ENCODE assay signal across 31 cellular contexts in genomic region chr12:54948171-54948570, GRCh38. TPM values are rescaled to one million over a fixed set of nuclear protein-coding genes. Genes with fewer than 3 reads are reported as not detected.
DNase-seq lines count a peak whose midpoint lies in the region; ATAC-seq, FAIRE-seq and TF ChIP-seq lines count a peak whose summit lies in the region.
"Had no signal": no experiment of that assay in that cellular context is flagged by ENCODE, and none has a peak within 500 bp of the region (broad histone marks: within the 10 kb centered on the region; RNA-seq: fewer than 3 reads in every experiment).

No MANE protein-coding gene starts in this region.

- TF ChIP-seq POLR2A in prostate gland (IDR thresholded peaks at IDR 0.05): no peak
- no peak for TF ChIP-seq POLR2A in GM12892 (IDR thresholded peaks at IDR 0.05; ENCODE audit: low read depth, low read length)

- H3K27me3 ChIP-seq in GM23338 (ENCODE audit: insufficient read depth) (no peaks in the 10 kb centered on the region), prostate gland (replicated peaks; ENCODE audit: insufficient read depth) (no peaks in the 10 kb centered on the region)
- H3K27me3 ChIP-seq: BE2C, cardiac muscle cell, transverse colon had no signal

- H3K36me3 ChIP-seq in GM23338 (ENCODE audit: insufficient read depth) (no peaks in the 10 kb centered on the region; the same call in 1 of the 2 replicates), prostate gland (no peaks in the 10 kb centered on the region)
- H3K36me3 ChIP-seq: BE2C, cardiac muscle cell, transverse colon had no signal

- peak overlapping the region; percentile 25 for H3K27ac Mint-ChIP-seq in activated naive CD4-positive, alpha-beta T cell treated with anti-CD3 and anti-CD28 coated beads for 36 hours
- no peak overlapping the region; the same call in 1 of the 2 replicates for H3K27ac Mint-ChIP-seq in GM23338
- H3K27ac Mint-ChIP-seq in activated naive CD8-positive, alpha-beta T cell treated with anti-CD3 and anti-CD28 coated beads, Interleukin-2, amount 50 U/mL, for 24 hours: peak overlapping the region; percentile 80
- H3K27ac Mint-ChIP-seq: WTC11 had no signal

- H3K4me3 Mint-ChIP-seq in activated naive CD4-positive, alpha-beta T cell treated with anti-CD3 and anti-CD28 coated beads for 36 hours: no peak overlapping the region
- no peak overlapping the region for H3K4me3 Mint-ChIP-seq in GM23338
- no peak overlapping the region for H3K4me3 Mint-ChIP-seq in activated naive CD8-positive, alpha-beta T cell treated with anti-CD3 and anti-CD28 coated beads, Interleukin-2, amount 50 U/mL, for 24 hours
- H3K4me3 Mint-ChIP-seq: naive B cell, WTC11 had no signal

- no peak overlapping the region for H3K4me3 ChIP-seq in GM23338
- peak overlapping the region in 1 of 2 donors; percentile 18 for H3K4me3 ChIP-seq in prostate gland
- H3K4me3 ChIP-seq: cardiac muscle cell, coronary artery, transverse colon had no signal

- peaks cover 10% of the 10 kb centered on the region for H3K9me3 Mint-ChIP-seq in activated naive CD4-positive, alpha-beta T cell treated with anti-CD3 and anti-CD28 coated beads for 36 hours
- H3K9me3 Mint-ChIP-seq in GM23338: peaks cover 2% of the 10 kb centered on the region; the same call in 1 of the 3 replicates
- H3K9me3 Mint-ChIP-seq in activated naive CD8-positive, alpha-beta T cell treated with anti-CD3 and anti-CD28 coated beads, Interleukin-2, amount 50 U/mL, for 24 hours: peaks cover 22% of the 10 kb centered on the region

- no peak for FAIRE-seq in GM12892 (lab: Jason Lieb, UNC)

- H3K36me3 Mint-ChIP-seq in activated naive CD4-positive, alpha-beta T cell treated with anti-CD3 and anti-CD28 coated beads for 36 hours (ENCODE audit: low read depth): peaks cover 37% of the 10 kb centered on the region
- no peaks in the 10 kb centered on the region for H3K36me3 Mint-ChIP-seq in GM23338 (ENCODE audit: low read depth)
- peaks cover 55% of the 10 kb centered on the region for H3K36me3 Mint-ChIP-seq in activated naive CD8-positive, alpha-beta T cell treated with anti-CD3 and anti-CD28 coated beads, Interleukin-2, amount 50 U/mL, for 24 hours (ENCODE audit: low read depth)

- H3K79me2 ChIP-seq in GM23338 (replicated peaks; ENCODE audit: insufficient read depth): no peaks in the 10 kb centered on the region

- 0 out of 2 replicates have a peak overlapping the region, but pooled peaks have one; percentile 26 for H3K4me2 ChIP-seq in GM23338

- peak overlapping the region; percentile 69 for H2AFZ ChIP-seq in GM23338

- intact Hi-C loops in activated naive CD4-positive, alpha-beta T cell treated with anti-CD3 and anti-CD28 coated beads for 36 hours (cut with micrococcal nuclease): no loop called here
- intact Hi-C loops in prostate gland (cut with DNase I): no loop called here

- H4K20me1 ChIP-seq in GM23338 (replicated peaks; ENCODE audit: insufficient read depth): no peaks in the 10 kb centered on the region

- CTCF ChIA-PET in activated naive CD4-positive, alpha-beta T cell treated with anti-CD3 and anti-CD28 coated beads for 36 hours (lab: Charles Lee): no interaction called here

- DNase-seq in activated naive CD4-positive, alpha-beta T cell treated with anti-CD3 and anti-CD28 coated beads for 36 hours: no peak
- DNase-seq in activated naive CD4-positive, alpha-beta T cell treated with Interleukin-2 at 50 U/mL for 16 hours: no peak
- DNase-seq in GM23338 (ENCODE audit: low spot score) (no peak), prostate gland (ENCODE audit: low spot score) (no peak), NCI-H345 (lab: John Stamatoyannopoulos, UW) (no peak), ureter (ENCODE audit: low spot score) (no peak), GM12892 (ENCODE audit: insufficient read length) (no peak)
- no peak for DNase-seq in activated naive CD8-positive, alpha-beta T cell treated with anti-CD3 and anti-CD28 coated beads, Interleukin-2, amount 50 U/mL, for 24 hours
- DNase-seq: activated CD4-positive, alpha-beta T cell treated with anti-CD3 and anti-CD28 coated beads, Interleukin-2, amount 50 U/mL, for 48 hours; aorta; BE2C; Caco-2; DMS79; effector memory CD4-positive, alpha-beta T cell; foreskin fibroblast; left cardiac atrium; naive B cell; NCI-H1105; NCI-H187 treated with DMSO at 0.1 percent for 48 hours; NCI-H526 treated with DMSO at 0.1 percent for 48 hours; SHP77 treated with DMSO at 0.1 percent for 48 hours; T1000; transverse colon had no signal

- no peaks in the 10 kb centered on the region for H3K27me3 Mint-ChIP-seq in activated naive CD4-positive, alpha-beta T cell treated with anti-CD3 and anti-CD28 coated beads for 36 hours (ENCODE audit: low read depth)
- H3K27me3 Mint-ChIP-seq in GM23338 (ENCODE audit: insufficient read depth, low read depth, poor library complexity): peaks cover 7% of the 10 kb centered on the region
- H3K27me3 Mint-ChIP-seq in activated naive CD8-positive, alpha-beta T cell treated with anti-CD3 and anti-CD28 coated beads, Interleukin-2, amount 50 U/mL, for 24 hours: no peaks in the 10 kb centered on the region
- H3K27me3 Mint-ChIP-seq: naive B cell had no signal

- H3K4me1 ChIP-seq in GM23338 (ENCODE audit: insufficient read depth) (peaks cover 5% of the 10 kb centered on the region; the same call in 1 of the 2 replicates), prostate gland (replicated peaks) (peaks cover 8% of the 10 kb centered on the region)
- H3K4me1 ChIP-seq: BE2C, Caco-2, transverse colon had no signal

- peaks cover 45% of the 10 kb centered on the region for H3K4me1 Mint-ChIP-seq in activated naive CD4-positive, alpha-beta T cell treated with anti-CD3 and anti-CD28 coated beads for 36 hours (ENCODE audit: low read depth)
- peaks cover 8% of the 10 kb centered on the region; the same call in 2 of the 3 replicates for H3K4me1 Mint-ChIP-seq in GM23338
- peaks cover 63% of the 10 kb centered on the region for H3K4me1 Mint-ChIP-seq in activated naive CD8-positive, alpha-beta T cell treated with anti-CD3 and anti-CD28 coated beads, Interleukin-2, amount 50 U/mL, for 24 hours
- H3K4me1 Mint-ChIP-seq: naive B cell had no signal

- H3F3A ChIP-seq in GM23338 (replicated peaks; ENCODE audit: low read depth): no peaks in the 10 kb centered on the region

- no peaks in the 10 kb centered on the region for H3K9me3 ChIP-seq in prostate gland
- H3K9me3 ChIP-seq: BE2C, Caco-2, transverse colon had no signal

- WGBS in prostate gland: 82% methylated on average over 1 of the region's 1 CpG

- H3K9me2 ChIP-seq in GM23338 (ENCODE audit: insufficient read depth): no peaks in the 10 kb centered on the region

- ATAC-seq in GM23338: no peak
- peak; percentile 63 for ATAC-seq in activated naive CD8-positive, alpha-beta T cell treated with anti-CD3 and anti-CD28 coated beads, Interleukin-2, amount 50 U/mL, for 24 hours
- ATAC-seq: esophagus mucosa, left cardiac atrium, Panc1, WTC11 had no signal

- H3K27ac ChIP-seq in GM23338 (ENCODE audit: low read depth) (no peak overlapping the region), prostate gland (peak overlapping the region; percentile 24 to 62)
- H3K27ac ChIP-seq: cardiac muscle cell, coronary artery, transverse colon had no signal

- TF ChIP-seq CTCF in GM23338 (conservative IDR thresholded peaks at IDR 0.05; ENCODE audit: low read depth in 2 of 2): no peak
- TF ChIP-seq CTCF in prostate gland (IDR thresholded peaks at IDR 0.05): no peak

TF ChIP-seq in GM23338, 12 proteins besides CTCF, POLR2A, EP300 and RAD21 (continues in another document):
- TF ChIP-seq NANOG (IDR thresholded peaks at IDR 0.05; ENCODE audit: borderline replicate concordance) (no peak), POLR2AphosphoS5 (IDR thresholded peaks at IDR 0.05; ENCODE audit: low read depth) (no peak), EZH2 (IDR thresholded peaks at IDR 0.05; ENCODE audit: low read depth, unreplicated experiment) (no peak), JUNB (IDR thresholded peaks at IDR 0.05; ENCODE audit: unreplicated experiment) (no peak), EZH2phosphoT487 (IDR thresholded peaks at IDR 0.05; ENCODE audit: unreplicated experiment) (no peak), ETS1 (IDR thresholded peaks at IDR 0.05) (no peak), ZNF331 (CRISPR knock-in tag; IDR thresholded peaks at IDR 0.05; ENCODE audit: low read depth) (no peak)

RNA-seq across cellular contexts. Expression of gene TESPA1, which starts 36.4 kb away (rescaled TPM):
- 10 to 100 TPM; 43.9 to 45.1 TPM for total RNA-seq in activated naive CD4-positive, alpha-beta T cell treated with anti-CD3 and anti-CD28 coated beads for 36 hours
- not detected in 2 replicates for total RNA-seq in GM23338 (2014; rRNA removed; shearing (Covaris generic))
- 0.34 TPM in 1 of 2 replicates, not detected in the other for polyA plus RNA-seq in GM23338 (2016; fragmentation: Nextera tagmentation; extraction: Ambion mirVana)
- total RNA-seq in prostate gland: 1 to 10 TPM in 1 of 2 donors, under 1 TPM in 1; 0.41 to 6.1 TPM
- 1.3 TPM for total RNA-seq in ureter
- 26.7 TPM for polyA plus RNA-seq in GM12892 (2012; ENCODE audit: missing spikeins)
- total RNA-seq: Caco-2, cardiac muscle cell, HT-29, osteoblast, renal cortical epithelial cell had no signal
- polyA plus RNA-seq: cardiac muscle cell had no signal

Comparison
In these comparisons a context has a peak if more than half of its experiments do, and no peak if none do; other contexts are left out.
1. RNA of gene TESPA1, which starts 36.4 kb away (total RNA-seq): 43.9 to 45.1 TPM in activated naive CD4-positive, alpha-beta T cell treated with anti-CD3 and anti-CD28 coated beads for 36 hours; 0.41 to 6.1 TPM in prostate gland, 1.3 TPM in ureter (single experiment) and not detected in GM23338; every median in the first group is over 4 times any median in the second.